ENCODE assay signal across 1 cellular context in the genomic region with DNA sequence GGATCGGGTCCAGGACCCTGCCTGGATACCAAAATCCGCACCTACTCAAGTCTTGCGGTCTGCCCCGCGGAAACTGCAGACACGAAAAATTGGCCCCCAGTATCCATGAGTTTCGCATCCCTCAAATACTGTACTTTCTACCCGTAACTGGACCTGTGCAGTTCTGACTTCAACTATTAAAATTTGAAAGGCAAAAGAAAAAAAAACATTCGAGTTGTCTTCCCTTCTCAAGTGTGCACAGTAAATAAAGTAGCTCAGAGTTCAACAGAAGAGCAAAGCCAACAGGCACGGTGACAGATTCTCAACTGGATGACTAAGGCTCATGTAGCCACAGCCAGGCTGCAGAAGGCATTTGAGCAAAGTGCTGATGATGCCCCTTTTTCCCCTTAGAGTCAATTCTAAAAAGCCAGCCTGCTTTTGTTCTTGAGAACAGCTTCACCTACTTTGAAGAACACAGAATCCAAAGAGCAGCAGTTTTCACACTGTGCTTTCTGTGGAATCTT.
TF ChIP-seq lines count a peak whose summit lies in the region.

No MANE protein-coding gene starts in this region.

TF ChIP-seq in HepG2, 621 proteins besides CTCF, POLR2A, EP300 and RAD21 (continued from another document and continues in another):
- no peak for TF ChIP-seq LRRFIP1 (CRISPR knock-in tag; conservative IDR thresholded peaks at IDR 0.05)
- TF ChIP-seq BCL3 (CRISPR knock-in tag; IDR thresholded peaks at IDR 0.05) = 0 out of 2 replicates have a peak, but pooled peaks have one; percentile 57
- TF ChIP-seq NFYC (CRISPR knock-in tag; IDR thresholded peaks at IDR 0.05) = no peak
- peak; percentile 91; the same call in 1 of the 2 replicates for TF ChIP-seq ZBTB20 (CRISPR knock-in tag; IDR thresholded peaks at IDR 0.05; ENCODE audit: borderline replicate concordance, low read depth)
- TF ChIP-seq ARNTL (CRISPR knock-in tag; IDR thresholded peaks at IDR 0.05) = no peak
- no peak for TF ChIP-seq ZXDC (CRISPR knock-in tag; IDR thresholded peaks at IDR 0.05)
- no peak for TF ChIP-seq PRMT3 (CRISPR knock-in tag; IDR thresholded peaks at IDR 0.05; ENCODE audit: borderline replicate concordance, low read depth)
- TF ChIP-seq ZFP36L2 (CRISPR knock-in tag; IDR thresholded peaks at IDR 0.05) = no peak
- TF ChIP-seq ZNF33B (CRISPR knock-in tag; IDR thresholded peaks at IDR 0.05) = peak; percentile 83; the same call in 1 of the 2 replicates
- peak; percentile 59; the same call in 1 of the 2 replicates for TF ChIP-seq GZF1 (CRISPR knock-in tag; IDR thresholded peaks at IDR 0.05)
- TF ChIP-seq HES4 (CRISPR knock-in tag; IDR thresholded peaks at IDR 0.05; ENCODE audit: borderline replicate concordance) = no peak
- no peak for TF ChIP-seq PRDM4 (CRISPR knock-in tag; IDR thresholded peaks at IDR 0.05; ENCODE audit: borderline replicate concordance)
- TF ChIP-seq GTF3A (CRISPR knock-in tag; conservative IDR thresholded peaks at IDR 0.05) = 0 out of 2 replicates have a peak, but pooled peaks have one; percentile 42
- TF ChIP-seq ZBTB10 (CRISPR knock-in tag; IDR thresholded peaks at IDR 0.05; ENCODE audit: borderline replicate concordance) = no peak
- no peak for TF ChIP-seq MBNL3 (CRISPR knock-in tag; conservative IDR thresholded peaks at IDR 0.05)
- no peak for TF ChIP-seq ZNF281 (CRISPR knock-in tag; IDR thresholded peaks at IDR 0.05; ENCODE audit: borderline replicate concordance)
- TF ChIP-seq ZNF367 (CRISPR knock-in tag; IDR thresholded peaks at IDR 0.05; ENCODE audit: borderline replicate concordance) = no peak
- no peak for TF ChIP-seq MYC (CRISPR knock-in tag; IDR thresholded peaks at IDR 0.05; ENCODE audit: borderline replicate concordance)
- TF ChIP-seq MIER2 (CRISPR knock-in tag; IDR thresholded peaks at IDR 0.05) = no peak
- no peak for TF ChIP-seq ZNF10 (CRISPR knock-in tag; IDR thresholded peaks at IDR 0.05; ENCODE audit: borderline replicate concordance, low read depth)
- TF ChIP-seq, protein P1, sequence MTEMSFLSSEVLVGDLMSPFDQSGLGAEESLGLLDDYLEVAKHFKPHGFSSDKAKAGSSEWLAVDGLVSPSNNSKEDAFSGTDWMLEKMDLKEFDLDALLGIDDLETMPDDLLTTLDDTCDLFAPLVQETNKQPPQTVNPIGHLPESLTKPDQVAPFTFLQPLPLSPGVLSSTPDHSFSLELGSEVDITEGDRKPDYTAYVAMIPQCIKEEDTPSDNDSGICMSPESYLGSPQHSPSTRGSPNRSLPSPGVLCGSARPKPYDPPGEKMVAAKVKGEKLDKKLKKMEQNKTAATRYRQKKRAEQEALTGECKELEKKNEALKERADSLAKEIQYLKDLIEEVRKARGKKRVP (CRISPR knock-in tag; IDR thresholded peaks at IDR 0.05) = no peak
- TF ChIP-seq ZNF432 (CRISPR knock-in tag; IDR thresholded peaks at IDR 0.05; ENCODE audit: borderline replicate concordance) = no peak
- TF ChIP-seq, protein P2, sequence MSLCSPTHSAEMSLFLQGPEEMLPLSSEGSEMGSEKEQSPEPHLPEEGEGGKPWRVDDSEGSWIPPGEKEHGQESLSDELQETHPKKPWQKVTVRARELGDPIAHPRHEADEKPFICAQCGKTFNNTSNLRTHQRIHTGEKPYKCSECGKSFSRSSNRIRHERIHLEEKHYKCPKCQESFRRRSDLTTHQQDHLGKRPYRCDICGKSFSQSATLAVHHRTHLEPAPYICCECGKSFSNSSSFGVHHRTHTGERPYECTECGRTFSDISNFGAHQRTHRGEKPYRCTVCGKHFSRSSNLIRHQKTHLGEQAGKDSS (CRISPR knock-in tag; IDR thresholded peaks at IDR 0.05; ENCODE audit: borderline replicate concordance, low read depth) = 0 out of 2 replicates have a peak, but pooled peaks have one; percentile 50
- TF ChIP-seq, protein P3, sequence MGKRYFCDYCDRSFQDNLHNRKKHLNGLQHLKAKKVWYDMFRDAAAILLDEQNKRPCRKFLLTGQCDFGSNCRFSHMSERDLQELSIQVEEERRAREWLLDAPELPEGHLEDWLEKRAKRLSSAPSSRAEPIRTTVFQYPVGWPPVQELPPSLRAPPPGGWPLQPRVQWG (CRISPR knock-in tag; IDR thresholded peaks at IDR 0.05; ENCODE audit: borderline replicate concordance, low read depth) = no peak
- no peak for TF ChIP-seq ISX (CRISPR knock-in tag; conservative IDR thresholded peaks at IDR 0.05)
- TF ChIP-seq, protein P4, sequence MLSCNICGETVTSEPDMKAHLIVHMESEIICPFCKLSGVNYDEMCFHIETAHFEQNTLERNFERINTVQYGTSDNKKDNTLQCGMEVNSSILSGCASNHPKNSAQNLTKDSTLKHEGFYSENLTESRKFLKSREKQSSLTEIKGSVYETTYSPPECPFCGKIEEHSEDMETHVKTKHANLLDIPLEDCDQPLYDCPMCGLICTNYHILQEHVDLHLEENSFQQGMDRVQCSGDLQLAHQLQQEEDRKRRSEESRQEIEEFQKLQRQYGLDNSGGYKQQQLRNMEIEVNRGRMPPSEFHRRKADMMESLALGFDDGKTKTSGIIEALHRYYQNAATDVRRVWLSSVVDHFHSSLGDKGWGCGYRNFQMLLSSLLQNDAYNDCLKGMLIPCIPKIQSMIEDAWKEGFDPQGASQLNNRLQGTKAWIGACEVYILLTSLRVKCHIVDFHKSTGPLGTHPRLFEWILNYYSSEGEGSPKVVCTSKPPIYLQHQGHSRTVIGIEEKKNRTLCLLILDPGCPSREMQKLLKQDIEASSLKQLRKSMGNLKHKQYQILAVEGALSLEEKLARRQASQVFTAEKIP (CRISPR knock-in tag; IDR thresholded peaks at IDR 0.05; ENCODE audit: borderline replicate concordance) = no peak
- no peak for TF ChIP-seq ZNF484 (CRISPR knock-in tag; IDR thresholded peaks at IDR 0.05; ENCODE audit: borderline replicate concordance, low read depth)
- TF ChIP-seq JARID2 (CRISPR knock-in tag; IDR thresholded peaks at IDR 0.05; ENCODE audit: insufficient replicate concordance) = no peak
- no peak for TF ChIP-seq MXD1 (CRISPR knock-in tag; IDR thresholded peaks at IDR 0.05)
- no peak for TF ChIP-seq CHCHD3 (CRISPR knock-in tag; IDR thresholded peaks at IDR 0.05)
- TF ChIP-seq HMG20A (CRISPR knock-in tag; IDR thresholded peaks at IDR 0.05; ENCODE audit: borderline replicate concordance) = peak; percentile 91
- TF ChIP-seq, protein P5, sequence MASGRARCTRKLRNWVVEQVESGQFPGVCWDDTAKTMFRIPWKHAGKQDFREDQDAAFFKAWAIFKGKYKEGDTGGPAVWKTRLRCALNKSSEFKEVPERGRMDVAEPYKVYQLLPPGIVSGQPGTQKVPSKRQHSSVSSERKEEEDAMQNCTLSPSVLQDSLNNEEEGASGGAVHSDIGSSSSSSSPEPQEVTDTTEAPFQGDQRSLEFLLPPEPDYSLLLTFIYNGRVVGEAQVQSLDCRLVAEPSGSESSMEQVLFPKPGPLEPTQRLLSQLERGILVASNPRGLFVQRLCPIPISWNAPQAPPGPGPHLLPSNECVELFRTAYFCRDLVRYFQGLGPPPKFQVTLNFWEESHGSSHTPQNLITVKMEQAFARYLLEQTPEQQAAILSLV (CRISPR knock-in tag; IDR thresholded peaks at IDR 0.05; ENCODE audit: borderline replicate concordance) = no peak
- TF ChIP-seq NFKBIZ (CRISPR knock-in tag; IDR thresholded peaks at IDR 0.05) = no peak
- TF ChIP-seq MTF1 (CRISPR knock-in tag; IDR thresholded peaks at IDR 0.05) = no peak
